18 cellular contexts compared by ENCODE assay signal in the genomic region with DNA sequence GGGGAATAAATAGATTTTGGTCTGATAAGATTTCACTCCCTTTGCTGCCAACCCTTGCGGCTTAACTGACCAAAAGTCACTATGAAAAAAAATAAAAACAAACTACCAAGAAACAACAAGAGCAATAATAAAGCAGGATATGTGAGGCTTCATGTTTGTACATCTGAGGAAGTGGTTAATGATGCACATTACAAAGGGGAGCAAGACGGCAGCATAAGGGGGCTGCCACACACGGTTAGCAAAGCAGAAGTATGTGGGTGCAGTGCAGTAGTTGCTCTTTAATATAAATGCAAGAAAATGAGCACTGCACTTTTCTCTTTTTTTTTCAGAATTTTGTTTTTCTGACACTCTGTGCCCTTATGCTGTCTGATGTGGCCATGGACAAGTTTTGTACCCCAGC.
DNase-seq lines count a peak whose midpoint lies in the region; ATAC-seq and TF ChIP-seq lines count a peak whose summit lies in the region.
"Had no signal": no experiment of that assay in that cellular context is flagged by ENCODE, and none has a peak within 500 bp of the region (broad histone marks: within the 10 kb centered on the region; RNA-seq: fewer than 3 reads in every experiment).

No MANE protein-coding gene starts in this region.

- no peaks in the 10 kb centered on the region for H3K27me3 Mint-ChIP-seq in immature natural killer cell (ENCODE audit: low read depth in 3 of 3)
- no peaks in the 10 kb centered on the region for H3K27me3 Mint-ChIP-seq in progenitor cell of endocrine pancreas
- no peaks in the 10 kb centered on the region for H3K27me3 Mint-ChIP-seq in activated naive CD8-positive, alpha-beta T cell treated with anti-CD3 and anti-CD28 coated beads, Interleukin-2, amount 50 U/mL, for 24 hours
- no peaks in the 10 kb centered on the region for H3K27me3 Mint-ChIP-seq in stimulated activated naive CD8-positive, alpha-beta T cell treated with anti-CD3 and anti-CD28 coated beads, Interleukin-15, amount 100 ng/mL, for 72 hours
- H3K27me3 Mint-ChIP-seq: B cell; CD4-positive, CD25-positive, alpha-beta regulatory T cell had no signal

- H3K4me3 Mint-ChIP-seq in immature natural killer cell (peak overlapping the region in 2 of 5 donors; percentile 10 to 11), progenitor cell of endocrine pancreas (ENCODE audit: low read depth) (no peak overlapping the region)
- H3K4me3 Mint-ChIP-seq in activated naive CD8-positive, alpha-beta T cell treated with anti-CD3 and anti-CD28 coated beads, Interleukin-2, amount 50 U/mL, for 24 hours, result no peak overlapping the region
- H3K4me3 Mint-ChIP-seq in stimulated activated naive CD8-positive, alpha-beta T cell treated with anti-CD3 and anti-CD28 coated beads, Interleukin-15, amount 100 ng/mL, for 72 hours, result no peak overlapping the region
- H3K4me3 Mint-ChIP-seq: B cell; CD4-positive, CD25-positive, alpha-beta regulatory T cell; CD8-positive, alpha-beta T cell; HFFc6 had no signal

- no peaks in the 10 kb centered on the region for H3K79me2 ChIP-seq in Loucy (ENCODE audit: insufficient read depth, low read length)

- no peaks in the 10 kb centered on the region for H4K20me1 ChIP-seq in Loucy (ENCODE audit: insufficient read depth, low read length, poor library complexity, severe bottlenecking)
- H4K20me1 ChIP-seq: BLaER1 had no signal

- no peaks in the 10 kb centered on the region for H3F3A ChIP-seq in Loucy (ENCODE audit: low read depth)

- peaks cover 0 to 22% of the 10 kb centered on the region in 2 donors for H3K4me1 Mint-ChIP-seq in immature natural killer cell
- H3K4me1 Mint-ChIP-seq in progenitor cell of endocrine pancreas (ENCODE audit: low read depth), result no peaks in the 10 kb centered on the region
- no peaks in the 10 kb centered on the region for H3K4me1 Mint-ChIP-seq in activated naive CD8-positive, alpha-beta T cell treated with anti-CD3 and anti-CD28 coated beads, Interleukin-2, amount 50 U/mL, for 24 hours
- H3K4me1 Mint-ChIP-seq in stimulated activated naive CD8-positive, alpha-beta T cell treated with anti-CD3 and anti-CD28 coated beads, Interleukin-15, amount 100 ng/mL, for 72 hours, result no peaks in the 10 kb centered on the region
- H3K4me1 Mint-ChIP-seq: B cell; CD4-positive, CD25-positive, alpha-beta regulatory T cell had no signal

- H3K4me2 ChIP-seq in Loucy (ENCODE audit: low read depth, low read length, poor library complexity, severe bottlenecking), result peak overlapping the region; percentile 53
- H3K4me2 ChIP-seq: BLaER1 had no signal

- DNase-seq in activated gamma-delta T cell treated with Interleukin-2 at 50 U/mL for 16 hours (peak; percentile 5), activated gamma-delta T cell (lab: John Stamatoyannopoulos, UW) (no peak), immature natural killer cell (peak in 2 of 3 donors; percentile 1 to 7), progenitor cell of endocrine pancreas (ENCODE audit: low spot score, unreplicated experiment) (no peak), NCI-H2081 treated with DMSO at 0.1 percent for 48 hours (lab: John Stamatoyannopoulos, UW) (no peak)
- DNase-seq in activated naive CD8-positive, alpha-beta T cell treated with anti-CD3 and anti-CD28 coated beads, Interleukin-2, amount 50 U/mL, for 24 hours, result no peak
- no peak for DNase-seq in stimulated activated naive CD8-positive, alpha-beta T cell treated with anti-CD3 and anti-CD28 coated beads, Interleukin-15, amount 100 ng/mL, for 72 hours
- DNase-seq: Caco-2; CD4-positive, CD25-positive, alpha-beta regulatory T cell; CD8-positive, alpha-beta T cell; DMS153; DND-41; GOT3; HFFc6 had no signal

- ATAC-seq in activated naive CD8-positive, alpha-beta T cell treated with anti-CD3 and anti-CD28 coated beads, Interleukin-2, amount 50 U/mL, for 24 hours, result no peak
- ATAC-seq in stimulated activated naive CD8-positive, alpha-beta T cell treated with anti-CD3 and anti-CD28 coated beads, Interleukin-15, amount 100 ng/mL, for 72 hours, result no peak
- ATAC-seq: CD8-positive, alpha-beta T cell had no signal

- H3K27me3 ChIP-seq in Loucy (ENCODE audit: insufficient read depth, low read length, poor library complexity, severe bottlenecking), result no peaks in the 10 kb centered on the region
- H3K27me3 ChIP-seq: BLaER1 had no signal

- peak overlapping the region in 1 of 6 donors; percentile 38 for H3K27ac Mint-ChIP-seq in immature natural killer cell
- H3K27ac Mint-ChIP-seq in progenitor cell of endocrine pancreas, result peak overlapping the region; percentile 39
- H3K27ac Mint-ChIP-seq in activated naive CD8-positive, alpha-beta T cell treated with anti-CD3 and anti-CD28 coated beads, Interleukin-2, amount 50 U/mL, for 24 hours, result no peak overlapping the region
- no peak overlapping the region for H3K27ac Mint-ChIP-seq in stimulated activated naive CD8-positive, alpha-beta T cell treated with anti-CD3 and anti-CD28 coated beads, Interleukin-15, amount 100 ng/mL, for 72 hours
- H3K27ac Mint-ChIP-seq: B cell; CD8-positive, alpha-beta T cell; HFFc6 had no signal

- peaks cover 8% of the 10 kb centered on the region for H3K4me1 ChIP-seq in Loucy (ENCODE audit: insufficient read depth, low read length, poor library complexity, severe bottlenecking)
- H3K4me1 ChIP-seq: BLaER1, Caco-2, HAP-1 had no signal

- H3K9me3 ChIP-seq in Loucy (ENCODE audit: insufficient read depth, low read depth, low read length), result no peaks in the 10 kb centered on the region
- H3K9me3 ChIP-seq: BLaER1, Caco-2, HAP-1 had no signal

- H3K9me3 Mint-ChIP-seq in immature natural killer cell, result peaks cover 2 to 40% (median 6%) of the 10 kb centered on the region in 6 donors
- H3K9me3 Mint-ChIP-seq in progenitor cell of endocrine pancreas (ENCODE audit: low read depth), result no peaks in the 10 kb centered on the region
- H3K9me3 Mint-ChIP-seq in activated naive CD8-positive, alpha-beta T cell treated with anti-CD3 and anti-CD28 coated beads, Interleukin-2, amount 50 U/mL, for 24 hours, result peaks cover 8% of the 10 kb centered on the region
- peaks cover 0 to 5% of the 10 kb centered on the region in 2 donors for H3K9me3 Mint-ChIP-seq in stimulated activated naive CD8-positive, alpha-beta T cell treated with anti-CD3 and anti-CD28 coated beads, Interleukin-15, amount 100 ng/mL, for 72 hours

- no peak overlapping the region for H3K9ac ChIP-seq in Loucy (ENCODE audit: low read depth, low read length, poor library complexity, severe bottlenecking)
- H3K9ac ChIP-seq: BLaER1 had no signal

- no peak overlapping the region for H3K4me3 ChIP-seq in Loucy (ENCODE audit: low read length, poor library complexity, severe bottlenecking)
- H3K4me3 ChIP-seq: BLaER1, HAP-1 had no signal

- peak overlapping the region; percentile 61 for H2AFZ ChIP-seq in Loucy (ENCODE audit: low read length)

- TF ChIP-seq CTCF in Loucy (conservative IDR thresholded peaks at IDR 0.05; ENCODE audit: low read length) (no peak), progenitor cell of endocrine pancreas (IDR thresholded peaks at IDR 0.05; ENCODE audit: unreplicated experiment) (no peak)

- H3K9me2 ChIP-seq in Loucy (replicated peaks; ENCODE audit: low read depth, low read length), result no peaks in the 10 kb centered on the region

- H3K36me3 ChIP-seq in Loucy (ENCODE audit: insufficient read depth, low read length), result no peaks in the 10 kb centered on the region
- H3K36me3 ChIP-seq: BLaER1, HAP-1 had no signal

- H3K36me3 Mint-ChIP-seq in immature natural killer cell (no peaks in the 10 kb centered on the region), progenitor cell of endocrine pancreas (ENCODE audit: insufficient read depth) (no peaks in the 10 kb centered on the region)
- no peaks in the 10 kb centered on the region for H3K36me3 Mint-ChIP-seq in activated naive CD8-positive, alpha-beta T cell treated with anti-CD3 and anti-CD28 coated beads, Interleukin-2, amount 50 U/mL, for 24 hours (ENCODE audit: low read depth)
- H3K36me3 Mint-ChIP-seq: CD4-positive, CD25-positive, alpha-beta regulatory T cell; CD8-positive, alpha-beta T cell had no signal

Comparison
In these comparisons a context has a peak if more than half of its experiments do, and no peak if none do; other contexts are left out.
1. DNase-seq: peak in activated gamma-delta T cell treated with Interleukin-2 at 50 U/mL for 16 hours (single experiment) and immature natural killer cell (2 of 3); none in activated gamma-delta T cell (single experiment), progenitor cell of endocrine pancreas (single experiment), NCI-H2081 treated with DMSO at 0.1 percent for 48 hours (single experiment), activated naive CD8-positive, alpha-beta T cell treated with anti-CD3 and anti-CD28 coated beads, Interleukin-2, amount 50 U/mL, for 24 hours (single experiment) and stimulated activated naive CD8-positive, alpha-beta T cell treated with anti-CD3 and anti-CD28 coated beads, Interleukin-15, amount 100 ng/mL, for 72 hours (0 of 2).